Comparison of ENCODE assay signal across 21 cellular contexts in the genomic region with DNA sequence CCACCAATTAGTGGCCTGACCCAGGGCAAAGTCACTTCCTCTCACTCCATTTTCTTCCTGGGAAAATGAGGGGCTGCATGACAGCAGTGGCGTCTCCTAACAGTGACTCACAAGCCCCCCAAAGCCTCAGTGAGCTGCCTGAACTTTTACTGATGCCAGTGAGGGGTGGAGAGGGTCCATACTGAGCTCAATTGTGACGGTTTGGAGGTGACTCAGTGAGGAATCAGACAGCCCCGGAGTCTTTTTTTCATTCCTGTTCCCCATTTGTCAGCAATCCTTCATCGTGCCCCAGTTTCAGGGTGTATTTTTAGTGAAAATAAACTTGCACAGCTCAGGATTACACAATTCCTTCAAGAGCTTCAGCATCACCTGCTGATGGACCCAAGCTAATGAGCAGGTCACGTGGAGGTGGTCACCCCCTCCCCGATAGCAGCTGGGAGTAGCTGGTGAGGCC. TPM values are rescaled to one million over a fixed set of nuclear protein-coding genes. Genes with fewer than 3 reads are reported as not detected.
A peak's percentile ranks its signal among the peaks of the same experiment; 100 is the strongest.
DNase-seq lines count a peak whose midpoint lies in the region; ATAC-seq and TF ChIP-seq lines count a peak whose summit lies in the region.
"Had no signal": no experiment of that assay in that cellular context is flagged by ENCODE, and none has a peak within 500 bp of the region (broad histone marks: within the 10 kb centered on the region; RNA-seq: fewer than 3 reads in every experiment).

No MANE protein-coding gene starts in this region.

- in situ Hi-C loops in GM23248 (cut with MboI), result no loop called here

- peaks cover 4% of the 10 kb centered on the region for H3K4me1 Mint-ChIP-seq in endodermal cell
- no peaks in the 10 kb centered on the region for H3K4me1 Mint-ChIP-seq in CD4-positive, alpha-beta T cell (ENCODE audit: low read depth)
- H3K4me1 Mint-ChIP-seq: activated CD4-positive, alpha-beta T cell treated with anti-CD3 and anti-CD28 coated beads, Interleukin-2, amount 10 ng/mL, durations not matched to agents 24 days and 14 days had no signal

- H2AFZ ChIP-seq in GM23248, result peak overlapping the region; percentile 28; the same call in 1 of the 2 replicates
- H2AFZ ChIP-seq: parathyroid adenoma had no signal

- no peaks in the 10 kb centered on the region for H3K9me3 ChIP-seq in GM23248 (ENCODE audit: low read depth)
- no peaks in the 10 kb centered on the region for H3K9me3 ChIP-seq in endodermal cell (ENCODE audit: control insufficient read depth, low read length)
- H3K9me3 ChIP-seq in CD4-positive, alpha-beta T cell (ENCODE audit: control insufficient read depth, low read length), result no peaks in the 10 kb centered on the region
- H3K9me3 ChIP-seq: suprapubic skin had no signal

- H3K4me3 Mint-ChIP-seq in endodermal cell, result no peak overlapping the region
- no peak overlapping the region for H3K4me3 Mint-ChIP-seq in CD4-positive, alpha-beta T cell
- H3K4me3 Mint-ChIP-seq: activated CD4-positive, alpha-beta T cell treated with anti-CD3 and anti-CD28 coated beads, Interleukin-2, amount 10 ng/mL, durations not matched to agents 24 days and 14 days; naive thymus-derived CD4-positive, alpha-beta T cell had no signal

- H3F3A ChIP-seq in GM23248 (ENCODE audit: insufficient read depth), result peaks cover 17% of the 10 kb centered on the region; the same call in 1 of the 2 replicates

- H3K9me2 ChIP-seq in GM23248 (ENCODE audit: insufficient read depth), result no peaks in the 10 kb centered on the region

- no peak for TF ChIP-seq CTCF in endodermal cell (conservative IDR thresholded peaks at IDR 0.05)
- no peak for TF ChIP-seq CTCF in CD4-positive, alpha-beta T cell (IDR thresholded peaks at IDR 0.05)

- WGBS in GM23248 (ENCODE audit: low coverage in 1 of 2, low lambda C conversion rate in 2 of 2, missing lambda C conversion rate in 2 of 2), 2 experiments, result 20 to 27% methylated on average over 6 of the region's 6 CpGs
- WGBS in endodermal cell (ENCODE audit: insufficient coverage in 1 of 2, insufficient read length in 1 of 2), 2 experiments, result 88 to 91% methylated on average over 6 of the region's 6 CpGs

- peak overlapping the region; percentile 18; the same call in 1 of the 2 replicates for H3K9ac ChIP-seq in GM23248
- H3K9ac ChIP-seq in endodermal cell (ENCODE audit: extremely low read depth, low read length, poor library complexity, severe bottlenecking), result no peak overlapping the region
- H3K9ac ChIP-seq: parathyroid adenoma had no signal

- H3K36me3 ChIP-seq in GM23248 (ENCODE audit: low read depth) (no peaks in the 10 kb centered on the region), endodermal cell (ENCODE audit: control insufficient read depth, insufficient read depth, low read length) (no peaks in the 10 kb centered on the region)
- H3K36me3 ChIP-seq: suprapubic skin had no signal

- intact Hi-C loops in CD4-positive, alpha-beta T cell (cut with DNase I, micrococcal nuclease), result no loop called here

- H3K4me2 ChIP-seq in GM23248 (ENCODE audit: unreplicated experiment), result no peak overlapping the region

- DNase-seq in GM23248, result peak; percentile 64
- DNase-seq in NOMO-1 treated with DMSO at 0.1 percent for 48 hours (lab: John Stamatoyannopoulos, UW; ENCODE audit: unreplicated experiment), result peak; percentile 74
- DNase-seq in endodermal cell, result no peak
- peak; percentile 16 for DNase-seq in skeletal muscle cell (ENCODE audit: low read depth)
- no peak for DNase-seq in activated CD4-positive, alpha-beta T cell treated with anti-CD3 and anti-CD28 coated beads for 1 hour
- DNase-seq in CD4-positive, alpha-beta T cell, result no peak
- no peak for DNase-seq in NCI-H1092 (lab: John Stamatoyannopoulos, UW)
- DNase-seq: activated CD4-positive, alpha-beta T cell treated with anti-CD3 and anti-CD28 coated beads, Interleukin-2, amount 10 ng/mL, durations not matched to agents 24 days and 14 days; activated CD8-positive, alpha-beta memory T cell treated with anti-CD3 and anti-CD28 coated beads, Interleukin-2, amount 50 U/mL, for 48 hours; activated gamma-delta T cell treated with Interleukin-2 at 50 U/mL for 16 hours; aorta; naive thymus-derived CD4-positive, alpha-beta T cell; NCI-H526; stimulated activated CD4-positive, alpha-beta T cell treated with anti-CD3 and anti-CD28 coated beads, Interleukin-4, amount 100 ng/mL, for 24 hours had no signal

- H3K9me3 Mint-ChIP-seq in endodermal cell, result no peaks in the 10 kb centered on the region
- no peaks in the 10 kb centered on the region for H3K9me3 Mint-ChIP-seq in CD4-positive, alpha-beta T cell
- H3K9me3 Mint-ChIP-seq: activated CD4-positive, alpha-beta T cell treated with anti-CD3 and anti-CD28 coated beads, Interleukin-2, amount 10 ng/mL, durations not matched to agents 24 days and 14 days; naive thymus-derived CD4-positive, alpha-beta T cell had no signal

- no peaks in the 10 kb centered on the region for H4K20me1 ChIP-seq in GM23248 (ENCODE audit: insufficient read depth)

- H3K36me3 Mint-ChIP-seq in endodermal cell (ENCODE audit: low read depth), result no peaks in the 10 kb centered on the region
- H3K36me3 Mint-ChIP-seq in CD4-positive, alpha-beta T cell (ENCODE audit: low read depth), result no peaks in the 10 kb centered on the region
- H3K36me3 Mint-ChIP-seq: naive thymus-derived CD4-positive, alpha-beta T cell had no signal

- H3K27ac ChIP-seq in GM23248 (peak overlapping the region; percentile 39), endodermal cell (ENCODE audit: low read depth, low read length) (no peak overlapping the region)
- H3K27ac ChIP-seq in CD4-positive, alpha-beta T cell (ENCODE audit: low read depth, low read length), result no peak overlapping the region
- H3K27ac ChIP-seq: epithelial cell of prostate, parathyroid adenoma, suprapubic skin had no signal

- H3K27me3 ChIP-seq in GM23248 (replicated peaks; ENCODE audit: insufficient read depth) (no peaks in the 10 kb centered on the region), endodermal cell (ENCODE audit: control insufficient read depth, insufficient read depth, low read length, poor library complexity, severe bottlenecking) (peaks cover 10% of the 10 kb centered on the region)
- H3K27me3 ChIP-seq in CD4-positive, alpha-beta T cell (ENCODE audit: control insufficient read depth, insufficient read depth, low read length), result no peaks in the 10 kb centered on the region

- H3K4me1 ChIP-seq in GM23248 (ENCODE audit: insufficient read depth), result peaks cover 17% of the 10 kb centered on the region
- H3K4me1 ChIP-seq in endodermal cell (ENCODE audit: control insufficient read depth, insufficient read depth, low read length), result no peaks in the 10 kb centered on the region
- H3K4me1 ChIP-seq: parathyroid adenoma, suprapubic skin had no signal

- POLR2A ChIA-PET in CD4-positive, alpha-beta T cell (lab: Charles Lee), result no interaction called here

- no peak overlapping the region for H3K4me3 ChIP-seq in GM23248
- no peak overlapping the region for H3K4me3 ChIP-seq in endodermal cell (ENCODE audit: low read length)
- H3K4me3 ChIP-seq in skeletal muscle cell (ENCODE audit: low read depth, low read length), result no peak overlapping the region
- H3K4me3 ChIP-seq: suprapubic skin had no signal

- CTCF ChIA-PET in CD4-positive, alpha-beta T cell (lab: Charles Lee), result no interaction called here

- ATAC-seq in HG03108 (IDR thresholded peaks at IDR 0.05; ENCODE audit: unreplicated experiment), result no peak
- no peak for ATAC-seq in CD4-positive, alpha-beta T cell (ENCODE audit: poor library complexity)
- ATAC-seq: HepG2; naive thymus-derived CD4-positive, alpha-beta T cell; Panc1 had no signal

- H3K79me2 ChIP-seq in GM23248 (ENCODE audit: insufficient read depth), result no peaks in the 10 kb centered on the region
- H3K79me2 ChIP-seq: parathyroid adenoma had no signal

- peak overlapping the region; percentile 56 for H3K27ac Mint-ChIP-seq in endodermal cell
- H3K27ac Mint-ChIP-seq in CD4-positive, alpha-beta T cell, result no peak overlapping the region
- H3K27ac Mint-ChIP-seq: activated CD4-positive, alpha-beta T cell treated with anti-CD3 and anti-CD28 coated beads, Interleukin-2, amount 10 ng/mL, durations not matched to agents 24 days and 14 days; naive thymus-derived CD4-positive, alpha-beta T cell had no signal

- peaks cover 6% of the 10 kb centered on the region for H3K27me3 Mint-ChIP-seq in endodermal cell (ENCODE audit: insufficient read depth)
- H3K27me3 Mint-ChIP-seq in CD4-positive, alpha-beta T cell, result peaks cover 21% of the 10 kb centered on the region

RNA-seq across cellular contexts. Expression of a gene that starts 30.1 kb away (rescaled TPM):
- total RNA-seq in GM23248 (2014; rRNA removed; shearing (Covaris generic)), result 0.76 and 3.7 TPM in 2 replicates
- 1.5 and 1.6 TPM in 2 replicates for polyA plus RNA-seq in GM23248 (2016; fragmentation: Nextera tagmentation; extraction: Ambion mirVana)
- under 1 TPM; 0.15 to 0.24 TPM for total RNA-seq in endodermal cell
- 2.4 TPM for polyA plus RNA-seq in endodermal cell (2013, experiment 1 of 2)
- polyA plus RNA-seq in endodermal cell (2013, experiment 2 of 2), result 2.0 TPM
- total RNA-seq in CD4-positive, alpha-beta T cell, result 1 to 10 TPM; 1.4 to 1.6 TPM
- total RNA-seq: activated CD4-positive, alpha-beta T cell treated with anti-CD3 and anti-CD28 coated beads, Interleukin-2, amount 10 ng/mL, durations not matched to agents 24 days and 14 days; HepG2; lung microvascular endothelial cell had no signal
- polyA plus RNA-seq: HepG2 had no signal

Comparison
In these comparisons a context has a peak if more than half of its experiments do, and no peak if none do; other contexts are left out.
1. DNase-seq: peak in GM23248 (single experiment), NOMO-1 treated with DMSO at 0.1 percent for 48 hours (single experiment) and skeletal muscle cell (single experiment); none in endodermal cell (single experiment), activated CD4-positive, alpha-beta T cell treated with anti-CD3 and anti-CD28 coated beads for 1 hour (single experiment), CD4-positive, alpha-beta T cell (0 of 10) and NCI-H1092 (single experiment).